ENCODE assay signal across 24 cellular contexts in the genomic region with DNA sequence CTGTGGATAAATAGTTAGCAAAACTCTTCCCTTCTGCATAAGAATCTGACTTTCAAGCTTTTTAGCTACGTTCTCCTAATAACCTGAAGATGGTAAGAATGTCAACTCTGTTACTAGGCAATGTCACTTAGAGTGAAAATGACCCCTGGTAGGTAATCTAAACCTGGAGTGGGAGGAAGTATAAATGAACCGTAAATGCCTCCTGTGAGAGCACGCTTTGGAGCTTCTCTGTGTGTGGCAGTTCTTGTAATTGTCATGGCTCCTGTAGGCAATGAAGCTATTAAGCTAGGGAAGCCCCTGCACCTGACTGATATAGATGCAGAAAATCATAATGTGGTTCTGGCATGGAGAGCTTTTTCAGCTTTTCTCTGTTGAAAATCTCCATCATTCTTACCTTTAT. TPM values are rescaled to one million over a fixed set of nuclear protein-coding genes. Genes with fewer than 3 reads are reported as not detected.
"Had no signal": no experiment of that assay in that cellular context is flagged by ENCODE, and none has a peak within 500 bp of the region (broad histone marks: within the 10 kb centered on the region; RNA-seq: fewer than 3 reads in every experiment).

No MANE protein-coding gene starts in this region.

- ATAC-seq: left cardiac atrium; left ventricle myocardium superior; right lobe of liver; stimulated activated memory B cell treated with anti-CD40 and anti-IgM and Interleukin-4, amounts not matched to agents 10 μg/mL and 1 μg/mL and 100 μg/mL, for 72 hours; stimulated activated naive CD8-positive, alpha-beta T cell treated with anti-CD3 and anti-CD28 coated beads, Interleukin-15, amount 100 ng/mL, for 72 hours; upper lobe of right lung had no signal

- H3K27me3 ChIP-seq: esophagus squamous epithelium, right lobe of liver, testis, tibial nerve, upper lobe of right lung, vagina had no signal

- H3K79me2 ChIP-seq: parathyroid adenoma had no signal

- H3K9me3 ChIP-seq: esophagus squamous epithelium, prostate gland, right lobe of liver, testis, upper lobe of right lung, vagina had no signal

- H3K4me3 ChIP-seq: esophagus squamous epithelium, lung, prostate gland, right lobe of liver, testis, tibial nerve, upper lobe of right lung, vagina had no signal

- H3K36me3 ChIP-seq: esophagus squamous epithelium, prostate gland, right lobe of liver, tibial nerve, upper lobe of right lung, vagina had no signal

- H3K27ac ChIP-seq: epithelial cell of prostate, esophagus squamous epithelium, parathyroid adenoma, prostate gland, right lobe of liver, testis, tibial nerve, upper lobe of right lung, vagina had no signal

- DNase-seq: effector memory CD4-positive, alpha-beta T cell; esophagus squamous epithelium; foreskin fibroblast; kidney; left cardiac atrium; left ventricle myocardium superior; mesenchymal stem cell; naive B cell; right lobe of liver; stimulated activated CD4-positive, alpha-beta T cell treated with anti-CD3 and anti-CD28 coated beads, Interleukin-15, amount 100 ng/mL, for 24 hours; stimulated activated CD4-positive, alpha-beta T cell treated with anti-CD3 and anti-CD28 coated beads, Interleukin-1b, Interleukin-23, amount 100 ng/mL, for 48 hours; stimulated activated CD4-positive, alpha-beta T cell treated with anti-CD3 and anti-CD28 coated beads, Interleukin-4, amount 100 ng/mL, for 24 hours; stimulated activated naive CD8-positive, alpha-beta T cell treated with anti-CD3 and anti-CD28 coated beads, Interleukin-15, amount 100 ng/mL, for 72 hours; testis; upper lobe of right lung had no signal

- H3K9ac ChIP-seq: parathyroid adenoma had no signal

- H3K4me1 ChIP-seq: esophagus squamous epithelium, parathyroid adenoma, prostate gland, testis, tibial nerve, upper lobe of right lung, vagina had no signal

RNA-seq across cellular contexts. Expression of a gene that starts 29.4 kb away (rescaled TPM):
- total RNA-seq: esophagus squamous epithelium, kidney, left cardiac atrium, left ventricle myocardium superior, renal cortical epithelial cell, subcutaneous adipose tissue, testis, tibial nerve, upper lobe of right lung, vagina had no signal
